In the genomic region with DNA sequence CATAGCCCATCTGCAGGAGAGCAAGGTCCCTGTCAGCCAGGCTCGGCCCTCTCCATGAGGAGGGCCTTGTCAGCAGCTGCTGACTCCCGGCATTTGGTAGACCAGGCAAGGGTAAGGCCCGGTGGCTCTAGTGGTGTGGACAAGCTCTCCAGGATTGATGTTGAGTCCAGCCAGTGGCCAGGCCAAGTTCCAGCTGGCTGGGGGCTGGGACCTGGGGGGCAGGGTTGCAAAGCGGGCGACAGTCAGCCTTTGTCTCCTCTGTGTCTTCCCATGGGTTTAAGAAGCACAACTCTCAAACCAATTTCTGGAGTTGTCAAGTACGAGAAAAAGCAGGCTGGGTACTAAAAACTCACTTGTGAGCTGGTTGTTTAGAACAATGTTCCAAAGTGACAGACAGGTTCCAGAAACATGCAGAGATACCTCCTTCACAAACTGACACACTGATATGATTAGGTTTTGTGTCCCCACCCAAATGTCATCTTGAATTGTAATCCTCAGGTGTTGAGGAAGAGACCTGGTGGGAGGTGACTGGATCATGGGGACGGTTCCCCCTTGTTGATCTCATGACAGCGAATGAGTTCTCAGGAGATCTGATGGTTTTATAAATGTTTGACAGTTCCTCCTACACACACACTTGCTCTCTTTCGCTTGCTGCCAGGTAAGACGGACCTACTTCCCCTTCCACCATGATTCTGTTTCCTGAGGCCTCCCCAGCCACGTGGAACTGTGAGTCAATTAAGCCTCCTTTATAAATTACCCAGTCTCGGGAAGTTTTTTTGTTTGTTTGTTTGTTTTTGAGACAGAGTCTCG, we compare ENCODE assay signal across 18 cellular contexts. TPM values are rescaled to one million over a fixed set of nuclear protein-coding genes. Genes with fewer than 3 reads are reported as not detected.
DNase-seq lines count a peak whose midpoint lies in the region; ATAC-seq, FAIRE-seq and TF ChIP-seq lines count a peak whose summit lies in the region.
"Had no signal": no experiment of that assay in that cellular context is flagged by ENCODE, and none has a peak within 500 bp of the region (broad histone marks: within the 10 kb centered on the region; RNA-seq: fewer than 3 reads in every experiment).

No MANE protein-coding gene starts in this region.

- no peak overlapping the region for H3K4me2 ChIP-seq in osteoblast (ENCODE audit: insufficient read depth, low read length)
- H3K4me2 ChIP-seq: A549 had no signal

- peak overlapping the region; percentile 26 to 67 (median 48) for H3K27ac Mint-ChIP-seq in CD4-positive, CD25-positive, alpha-beta regulatory T cell
- H3K27ac Mint-ChIP-seq in activated B cell treated with CpG ODN at 0.5 μM for 24 hours: peak overlapping the region; percentile 51

- intact Hi-C loops in activated B cell treated with CpG ODN at 0.5 μM for 24 hours (cut with micrococcal nuclease): no loop called here
- intact Hi-C loops in kidney (cut with DNase I): no loop called here
- intact Hi-C loops in left colon (cut with DNase I, micrococcal nuclease): no loop called here
- intact Hi-C loops in left ventricle myocardium inferior (cut with micrococcal nuclease): no loop called here

- TF ChIP-seq CTCF in activated B cell treated with CpG ODN at 0.5 μM for 24 hours (IDR thresholded peaks at IDR 0.05) (no peak), kidney (IDR thresholded peaks at IDR 0.05; ENCODE audit: borderline replicate concordance, extremely low read depth, insufficient read depth) (no peak), osteoblast (IDR thresholded peaks at IDR 0.05; ENCODE audit: extremely low read depth, low read depth, low read length) (no peak), left ventricle myocardium inferior (IDR thresholded peaks at IDR 0.05; ENCODE audit: borderline replicate concordance) (no peak)

- H3K36me3 ChIP-seq in CD4-positive, CD25-positive, alpha-beta regulatory T cell (ENCODE audit: control insufficient read depth, insufficient read depth, low read length): peaks cover 19% of the 10 kb centered on the region
- H3K36me3 ChIP-seq in kidney (ENCODE audit: control insufficient read depth in 1 of 2, insufficient read depth in 2 of 2, low read length in 2 of 2) (peaks cover 2 to 12% of the 10 kb centered on the region in 2 donors), osteoblast (ENCODE audit: insufficient read depth, low read length) (no peaks in the 10 kb centered on the region), left ventricle myocardium inferior (peaks cover 51% of the 10 kb centered on the region)

- no peaks in the 10 kb centered on the region for H3K27me3 ChIP-seq in CD4-positive, CD25-positive, alpha-beta regulatory T cell (ENCODE audit: control insufficient read depth, insufficient read depth, low read length)
- H3K27me3 ChIP-seq in osteoblast (ENCODE audit: insufficient read depth, low read length) (no peaks in the 10 kb centered on the region), left ventricle myocardium inferior (ENCODE audit: low read depth) (no peaks in the 10 kb centered on the region)

- peaks cover 12% of the 10 kb centered on the region for H3K36me3 Mint-ChIP-seq in CD4-positive, CD25-positive, alpha-beta regulatory T cell
- peaks cover 23% of the 10 kb centered on the region for H3K36me3 Mint-ChIP-seq in activated B cell treated with CpG ODN at 0.5 μM for 24 hours (ENCODE audit: low read depth)

- H3K9ac ChIP-seq in kidney (ENCODE audit: low read length in 2 of 2): no peak overlapping the region

- no peak for FAIRE-seq in kidney (lab: Jason Lieb, UNC)
- FAIRE-seq: A549, GM12892 had no signal

- ATAC-seq in CD4-positive, CD25-positive, alpha-beta regulatory T cell (ENCODE audit: low read depth in 2 of 2): peak in 1 of 2 donors; percentile 28
- peak; percentile 20 for ATAC-seq in activated B cell treated with CpG ODN at 0.5 μM for 24 hours (ENCODE audit: low read depth)
- ATAC-seq in left colon: no peak
- ATAC-seq: A549, HCT116 had no signal

- no peaks in the 10 kb centered on the region for H3K27me3 Mint-ChIP-seq in CD4-positive, CD25-positive, alpha-beta regulatory T cell
- no peaks in the 10 kb centered on the region for H3K27me3 Mint-ChIP-seq in activated B cell treated with CpG ODN at 0.5 μM for 24 hours

- H3K4me1 Mint-ChIP-seq in CD4-positive, CD25-positive, alpha-beta regulatory T cell: no peaks in the 10 kb centered on the region
- H3K4me1 Mint-ChIP-seq in activated B cell treated with CpG ODN at 0.5 μM for 24 hours: peaks cover 32% of the 10 kb centered on the region

- no peaks in the 10 kb centered on the region for H4K20me1 ChIP-seq in osteoblast (ENCODE audit: insufficient read depth, low read length)

- H3K79me2 ChIP-seq in osteoblast (ENCODE audit: insufficient read depth, low read length): no peaks in the 10 kb centered on the region

- no peak overlapping the region for H3K4me3 ChIP-seq in CD4-positive, CD25-positive, alpha-beta regulatory T cell (ENCODE audit: low read depth, low read length)
- H3K4me3 ChIP-seq in kidney (ENCODE audit: low read length in 2 of 2) (no peak overlapping the region), osteoblast (ENCODE audit: insufficient read depth, low read length) (no peak overlapping the region), left ventricle myocardium inferior (no peak overlapping the region)
- H3K4me3 ChIP-seq: A549 had no signal

- no peak for DNase-seq in CD4-positive, CD25-positive, alpha-beta regulatory T cell
- DNase-seq in activated B cell treated with CpG ODN at 0.5 μM for 24 hours: no peak
- DNase-seq in kidney: peak; percentile 58
- peak; percentile 57 for DNase-seq in osteoblast (ENCODE audit: insufficient read length, low spot score, missing footprints)
- DNase-seq in left colon: no peak
- no peak for DNase-seq in NCI-H1092 treated with DMSO at 0.1 percent for 48 hours (lab: John Stamatoyannopoulos, UW)
- no peak for DNase-seq in left ventricle myocardium inferior
- DNase-seq in midbrain (lab: John Stamatoyannopoulos, UW): no peak
- DNase-seq: DND-41, GDM1, NCI-H1048, NCI-H187, NCI-H446, NCI-H748 treated with DMSO at 0.1 percent for 48 hours had no signal

- H3K4me3 Mint-ChIP-seq in CD4-positive, CD25-positive, alpha-beta regulatory T cell: peak overlapping the region in 1 of 4 donors; percentile 15
- no peak overlapping the region for H3K4me3 Mint-ChIP-seq in activated B cell treated with CpG ODN at 0.5 μM for 24 hours

- H3K27ac ChIP-seq in CD4-positive, CD25-positive, alpha-beta regulatory T cell (ENCODE audit: insufficient read depth, low read length, poor library complexity, severe bottlenecking): no peak overlapping the region
- H3K27ac ChIP-seq in kidney (ENCODE audit: low read depth in 2 of 2, low read length in 2 of 2) (no peak overlapping the region), osteoblast (ENCODE audit: low read depth, low read length) (no peak overlapping the region), left ventricle myocardium inferior (replicated peaks) (no peak overlapping the region)
- H3K27ac ChIP-seq: A549 had no signal

- CTCF ChIA-PET in activated B cell treated with CpG ODN at 0.5 μM for 24 hours (lab: Charles Lee): no interaction called here

- H3K4me1 ChIP-seq in CD4-positive, CD25-positive, alpha-beta regulatory T cell (ENCODE audit: control insufficient read depth, insufficient read depth, low read length, poor library complexity, severe bottlenecking): no peaks in the 10 kb centered on the region
- H3K4me1 ChIP-seq in kidney (ENCODE audit: control insufficient read depth in 1 of 2, insufficient read depth in 1 of 2, low read depth in 1 of 2, low read length in 2 of 2): no peaks in the 10 kb centered on the region
- peaks cover 5% of the 10 kb centered on the region for H3K4me1 ChIP-seq in osteoblast (ENCODE audit: insufficient read depth, low read length)
- H3K4me1 ChIP-seq in left ventricle myocardium inferior: no peaks in the 10 kb centered on the region
- H3K4me1 ChIP-seq: A549 had no signal

- H3K9me3 ChIP-seq in CD4-positive, CD25-positive, alpha-beta regulatory T cell (ENCODE audit: control insufficient read depth in 2 of 2, low read length in 2 of 2): no peaks in the 10 kb centered on the region
- H3K9me3 ChIP-seq in kidney (ENCODE audit: control insufficient read depth in 1 of 2, low read length in 2 of 2) (no peaks in the 10 kb centered on the region), osteoblast (ENCODE audit: low read depth, low read length) (no peaks in the 10 kb centered on the region), left ventricle myocardium inferior (replicated peaks) (no peaks in the 10 kb centered on the region)
- H3K9me3 ChIP-seq: A549 had no signal

- H3K9me3 Mint-ChIP-seq in CD4-positive, CD25-positive, alpha-beta regulatory T cell: no peaks in the 10 kb centered on the region
- H3K9me3 Mint-ChIP-seq in activated B cell treated with CpG ODN at 0.5 μM for 24 hours: no peaks in the 10 kb centered on the region

- no peak overlapping the region for H2AFZ ChIP-seq in osteoblast (ENCODE audit: low read length)

- POLR2A ChIA-PET in activated B cell treated with CpG ODN at 0.5 μM for 24 hours (lab: Charles Lee): no interaction called here

RNA-seq across cellular contexts. Expression of a gene that starts 52.3 kb away (rescaled TPM):
- not detected for total RNA-seq in CD4-positive, CD25-positive, alpha-beta regulatory T cell
- under 1 TPM in 2 of 4 donors, not detected in 2; 0.10 to 0.29 TPM for polyA plus RNA-seq in CD4-positive, CD25-positive, alpha-beta regulatory T cell
- total RNA-seq in activated B cell treated with CpG ODN at 0.5 μM for 24 hours (not detected in 2 replicates), kidney (not detected), osteoblast (not detected in 2 replicates), left colon (not detected), left ventricle myocardium inferior (0.16 TPM)
- not detected for polyA plus RNA-seq in kidney (ENCODE audit: insufficient read depth, low read depth, low replicate concordance)
- total RNA-seq: M059J had no signal
- polyA plus RNA-seq: A549 had no signal

Comparison
In these comparisons a context has a peak if more than half of its experiments do, and no peak if none do; other contexts are left out.
1. DNase-seq: peak in kidney (single experiment) and osteoblast (single experiment); none in CD4-positive, CD25-positive, alpha-beta regulatory T cell (0 of 3), activated B cell treated with CpG ODN at 0.5 μM for 24 hours (single experiment), left colon (0 of 2), NCI-H1092 treated with DMSO at 0.1 percent for 48 hours (single experiment), left ventricle myocardium inferior (single experiment) and midbrain (single experiment).